In the genomic region with DNA sequence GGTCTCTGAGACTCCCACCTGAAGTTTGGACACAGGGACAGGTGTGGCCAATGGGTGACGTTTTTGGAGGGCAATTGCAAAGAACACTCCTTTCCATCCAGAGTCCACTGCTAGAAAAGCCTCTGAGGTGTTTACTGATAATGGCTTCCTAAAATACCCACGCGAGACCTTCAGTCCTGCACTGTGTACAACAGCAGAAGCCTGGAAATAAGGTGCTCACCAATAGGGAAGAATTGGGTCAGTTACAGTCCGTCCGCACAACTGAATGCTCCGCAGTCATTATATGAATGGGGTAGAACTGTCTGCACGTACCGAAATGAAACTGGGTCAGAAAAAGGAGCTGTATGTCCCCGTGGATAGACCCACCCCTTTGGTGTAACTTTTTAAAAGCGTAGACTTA, we compare ENCODE assay signal across 19 cellular contexts. TPM values are rescaled to one million over a fixed set of nuclear protein-coding genes. Genes with fewer than 3 reads are reported as not detected.
"Had no signal": no experiment of that assay in that cellular context is flagged by ENCODE, and none has a peak within 500 bp of the region (broad histone marks: within the 10 kb centered on the region; RNA-seq: fewer than 3 reads in every experiment).

No MANE protein-coding gene starts in this region.

- H3K4me1 ChIP-seq: heart left ventricle, psoas muscle, uterus had no signal

- DNase-seq: activated CD4-positive, alpha-beta T cell treated with anti-CD3 and anti-CD28 coated beads, Interleukin-2, amount 10 ng/mL, durations not matched to agents 24 days and 14 days; activated CD4-positive, CD25-positive, alpha-beta regulatory T cell; activated CD8-positive, alpha-beta T cell treated with anti-CD3 and anti-CD28 coated beads for 36 hours; activated naive CD4-positive, alpha-beta T cell treated with Interleukin-2 at 50 U/mL for 16 hours; activated naive CD8-positive, alpha-beta T cell treated with anti-CD3 and anti-CD28 coated beads, Interleukin-2, amount 10 ng/mL, durations not matched to agents 7 days and 5 days; activated T-cell treated with anti-CD3 and anti-CD28 coated beads, Interleukin-2, amount 50 U/mL, for 1 hour; amygdala; central memory CD4-positive, alpha-beta T cell; heart left ventricle; immature natural killer cell; psoas muscle; stimulated activated naive B cell treated with anti-CD40 and anti-IgM and Interleukin-4, amounts not matched to agents 10 μg/mL and 1 μg/mL and 100 μg/mL, for 72 hours; T-cell; T-helper 9 cell; uterus had no signal

- H3K4me3 ChIP-seq: heart left ventricle, lung, psoas muscle, SK-N-MC, uterus had no signal

- H3K36me3 ChIP-seq: heart left ventricle, uterus had no signal

- H3K9me3 ChIP-seq: heart left ventricle, psoas muscle, uterus had no signal

- H3K27me3 ChIP-seq: heart left ventricle, uterus had no signal

- FAIRE-seq: frontal cortex had no signal

- ATAC-seq: activated CD8-positive, alpha-beta T cell treated with anti-CD3 and anti-CD28 coated beads for 36 hours; heart left ventricle; psoas muscle; sciatic nerve; stimulated activated naive B cell treated with anti-CD40 and anti-IgM and Interleukin-4, amounts not matched to agents 10 μg/mL and 1 μg/mL and 100 μg/mL, for 72 hours; T-cell had no signal

- H3K27ac ChIP-seq: heart left ventricle, psoas muscle, SK-N-MC, uterus had no signal

RNA-seq across cellular contexts. Expression of a gene that starts 29.5 kb away (rescaled TPM):
- polyA plus RNA-seq: immature natural killer cell had no signal
